ENCODE assay signal across 13 cellular contexts in genomic region chr18:63297678-63298392, GRCh38. TPM values are rescaled to one million over a fixed set of nuclear protein-coding genes. Genes with fewer than 3 reads are reported as not detected.
DNase-seq lines count a peak whose midpoint lies in the region; ATAC-seq and TF ChIP-seq lines count a peak whose summit lies in the region.
"Had no signal": no experiment of that assay in that cellular context is flagged by ENCODE, and none has a peak within 500 bp of the region (broad histone marks: within the 10 kb centered on the region; RNA-seq: fewer than 3 reads in every experiment).

No MANE protein-coding gene starts in this region.

- H3K9ac ChIP-seq in mesendoderm (ENCODE audit: low read length), result no peak overlapping the region

- H3K27ac ChIP-seq in mesendoderm (ENCODE audit: low read depth, low read length), result no peak overlapping the region
- peak overlapping the region in 1 of 2 donors; percentile 2 for H3K27ac ChIP-seq in thoracic aorta
- H3K27ac ChIP-seq in uterus, result peak overlapping the region in 1 of 2 donors; percentile 29

- H3K23ac ChIP-seq in mesendoderm (ENCODE audit: low read length), result no peak overlapping the region

- POLR2A ChIA-PET in activated naive CD8-positive, alpha-beta T cell treated with anti-CD3 and anti-CD28 coated beads, Interleukin-2, amount 10 ng/mL, durations not matched to agents 7 days and 5 days (lab: Charles Lee), result interaction anchor here (1.0 to 2.6 kb wide), 5 partner anchors 9 to 136 kb away, joined by 3 to 17 read pairs (median 4); partner anchors contain the start of gene BCL2

- intact Hi-C loops in uterus (cut with DNase I; ENCODE audit: low total_unique reads), result no loop called here

- TF ChIP-seq CTCF in thoracic aorta (IDR thresholded peaks at IDR 0.05), result no peak
- TF ChIP-seq CTCF in uterus (IDR thresholded peaks at IDR 0.05), result no peak

- H3K79me2 ChIP-seq in mesendoderm (ENCODE audit: control insufficient read depth, insufficient read depth, low read length), result no peaks in the 10 kb centered on the region

- H3K4me3 Mint-ChIP-seq in activated naive CD8-positive, alpha-beta T cell treated with anti-CD3 and anti-CD28 coated beads, Interleukin-2, amount 10 ng/mL, durations not matched to agents 7 days and 5 days, result peak overlapping the region; percentile 63

- H3K36me3 Mint-ChIP-seq in activated naive CD4-positive, alpha-beta T cell treated with anti-CD3 and anti-CD28 coated beads, Interleukin-2, amount 50 U/mL, for 72 hours, result peaks cover 26 to 55% of the 10 kb centered on the region in 2 donors
- H3K36me3 Mint-ChIP-seq in activated naive CD8-positive, alpha-beta T cell treated with anti-CD3 and anti-CD28 coated beads, Interleukin-2, amount 10 ng/mL, durations not matched to agents 7 days and 5 days, result peaks cover 78% of the 10 kb centered on the region

- no peak overlapping the region for H2BK15ac ChIP-seq in mesendoderm (replicated peaks; ENCODE audit: low read depth)

- peak overlapping the region; percentile 5 for H3K56ac ChIP-seq in mesendoderm (ENCODE audit: low read length)

- H2BK120ac ChIP-seq in mesendoderm (ENCODE audit: low read depth, low read length), result no peak overlapping the region

- no peak overlapping the region for H3K4me2 ChIP-seq in mesendoderm (ENCODE audit: low read length)

- no peak overlapping the region for H4K8ac ChIP-seq in mesendoderm (ENCODE audit: low read depth, low read length)

- no peak overlapping the region for H3K18ac ChIP-seq in mesendoderm (ENCODE audit: low read length)

- H2AK5ac ChIP-seq in mesendoderm (ENCODE audit: low read length), result no peak overlapping the region

- H3K27me3 Mint-ChIP-seq in activated naive CD8-positive, alpha-beta T cell treated with anti-CD3 and anti-CD28 coated beads, Interleukin-2, amount 10 ng/mL, durations not matched to agents 7 days and 5 days, result no peaks in the 10 kb centered on the region
- H3K27me3 Mint-ChIP-seq: IgD-negative memory B cell had no signal

- H3K4me1 ChIP-seq in mesendoderm (ENCODE audit: control insufficient read depth, low read depth, low read length), result no peaks in the 10 kb centered on the region
- peaks cover 39 to 65% of the 10 kb centered on the region in 2 donors for H3K4me1 ChIP-seq in thoracic aorta (ENCODE audit: control insufficient read depth in 1 of 2, low read depth in 2 of 2)
- H3K4me1 ChIP-seq in uterus, result peaks cover 6 to 8% of the 10 kb centered on the region in 2 donors

- whole genome bisulfite sequencing in mesendoderm (ENCODE audit: extremely low coverage, insufficient coverage, low lambda C conversion rate), result no CpG with 5 or more reads among the region's 16 CpGs

- no peak for ATAC-seq in activated naive CD4-positive, alpha-beta T cell treated with anti-CD3 and anti-CD28 coated beads, Interleukin-2, amount 50 U/mL, for 72 hours
- no peak for ATAC-seq in activated naive CD8-positive, alpha-beta T cell treated with anti-CD3 and anti-CD28 coated beads, Interleukin-2, amount 10 ng/mL, durations not matched to agents 7 days and 5 days (ENCODE audit: low read depth)
- no peak for ATAC-seq in thoracic aorta (ENCODE audit: insufficient number of reproducible peaks, low FRiP score, low read depth)
- ATAC-seq in GM21576 (IDR thresholded peaks at IDR 0.05; ENCODE audit: unreplicated experiment), result no peak
- no peak for ATAC-seq in GM21619 (IDR thresholded peaks at IDR 0.05; ENCODE audit: unreplicated experiment)
- ATAC-seq: esophagus mucosa, PC-3 had no signal

- no peak overlapping the region for H2BK5ac ChIP-seq in mesendoderm (ENCODE audit: low read length)

- H3K27me3 ChIP-seq in mesendoderm (ENCODE audit: insufficient read depth, low read length, poor library complexity) (no peaks in the 10 kb centered on the region), thoracic aorta (replicated peaks; ENCODE audit: insufficient read depth) (no peaks in the 10 kb centered on the region), uterus (no peaks in the 10 kb centered on the region)

- no peak overlapping the region for H3K4me3 ChIP-seq in mesendoderm (ENCODE audit: low read length)
- peak overlapping the region; percentile 9 for H3K4me3 ChIP-seq in thoracic aorta
- H3K4me3 ChIP-seq in uterus, result no peak overlapping the region

- no peak overlapping the region for H3K4ac ChIP-seq in mesendoderm (ENCODE audit: low read depth, low read length)

- peak overlapping the region; percentile 90 to 91 for H3K27ac Mint-ChIP-seq in activated naive CD4-positive, alpha-beta T cell treated with anti-CD3 and anti-CD28 coated beads, Interleukin-2, amount 50 U/mL, for 72 hours
- H3K27ac Mint-ChIP-seq in activated naive CD8-positive, alpha-beta T cell treated with anti-CD3 and anti-CD28 coated beads, Interleukin-2, amount 10 ng/mL, durations not matched to agents 7 days and 5 days, result peak overlapping the region; percentile 67

- H3K79me1 ChIP-seq in mesendoderm (ENCODE audit: low read length), result no peaks in the 10 kb centered on the region

- DNase-seq in activated naive CD4-positive, alpha-beta T cell treated with anti-CD3 and anti-CD28 coated beads, Interleukin-2, amount 50 U/mL, for 72 hours (ENCODE audit: low spot score in 2 of 2), result no peak
- no peak for DNase-seq in activated naive CD4-positive, alpha-beta T cell treated with Interleukin-2 at 50 U/mL for 16 hours
- no peak for DNase-seq in activated naive CD8-positive, alpha-beta T cell treated with anti-CD3 and anti-CD28 coated beads, Interleukin-2, amount 10 ng/mL, durations not matched to agents 7 days and 5 days
- DNase-seq in mesendoderm (peak; percentile 37), thoracic aorta (ENCODE audit: low spot score) (no peak), uterus (no peak)
- DNase-seq: activated naive CD4-positive, alpha-beta T cell treated with anti-CD3 and anti-CD28 coated beads, Interleukin-2, amount 50 U/mL, for 16 hours; NCI-H1417; PC-3 had no signal

- H3K4me1 Mint-ChIP-seq in activated naive CD8-positive, alpha-beta T cell treated with anti-CD3 and anti-CD28 coated beads, Interleukin-2, amount 10 ng/mL, durations not matched to agents 7 days and 5 days, result peaks cover 70% of the 10 kb centered on the region

- H3K9me3 ChIP-seq in thoracic aorta (no peaks in the 10 kb centered on the region), uterus (no peaks in the 10 kb centered on the region)

- H3K36me3 ChIP-seq in mesendoderm (ENCODE audit: control insufficient read depth, insufficient read depth, low read length) (no peaks in the 10 kb centered on the region), thoracic aorta (no peaks in the 10 kb centered on the region), uterus (no peaks in the 10 kb centered on the region)

- no peaks in the 10 kb centered on the region for H3K9me3 Mint-ChIP-seq in activated naive CD4-positive, alpha-beta T cell treated with anti-CD3 and anti-CD28 coated beads, Interleukin-2, amount 50 U/mL, for 72 hours
- no peaks in the 10 kb centered on the region for H3K9me3 Mint-ChIP-seq in activated naive CD8-positive, alpha-beta T cell treated with anti-CD3 and anti-CD28 coated beads, Interleukin-2, amount 10 ng/mL, durations not matched to agents 7 days and 5 days
- H3K9me3 Mint-ChIP-seq: IgD-negative memory B cell had no signal

- no peak for TF ChIP-seq POLR2A in uterus (IDR thresholded peaks at IDR 0.05)

- no peak overlapping the region for H4K5ac ChIP-seq in mesendoderm (ENCODE audit: low read length)

RNA-seq across cellular contexts. Expression of gene BCL2, which starts 21.7 kb away (rescaled TPM):
- 10 to 100 TPM; 56.5 to 83.5 TPM for total RNA-seq in activated naive CD4-positive, alpha-beta T cell treated with anti-CD3 and anti-CD28 coated beads, Interleukin-2, amount 50 U/mL, for 72 hours
- 100 to 1,000 TPM; 121 to 128 TPM for total RNA-seq in activated naive CD8-positive, alpha-beta T cell treated with anti-CD3 and anti-CD28 coated beads, Interleukin-2, amount 10 ng/mL, durations not matched to agents 7 days and 5 days
- polyA plus RNA-seq in mesendoderm (2013, experiment 1 of 2), result 1.5 TPM
- polyA plus RNA-seq in mesendoderm (2013, experiment 2 of 2), result 1.6 TPM
- total RNA-seq in thoracic aorta, result 10 to 100 TPM; 22.9 to 29.3 TPM
- total RNA-seq in uterus, result 10 to 100 TPM; 16.1 to 61.1 (median 36.9) TPM
